In genomic region chr2:215833531-215834162, GRCh38 we compare ENCODE assay signal across 9 cellular contexts.
A peak's percentile ranks its signal among the peaks of the same experiment; 100 is the strongest.
DNase-seq lines count a peak whose midpoint lies in the region; ATAC-seq, FAIRE-seq and TF ChIP-seq lines count a peak whose summit lies in the region.
"Had no signal": no experiment of that assay in that cellular context is flagged by ENCODE, and none has a peak within 500 bp of the region (broad histone marks: within the 10 kb centered on the region; RNA-seq: fewer than 3 reads in every experiment).

No MANE protein-coding gene starts in this region.

- H3K4ac ChIP-seq in trophoblast cell (ENCODE audit: low read depth, low read length), result no peak overlapping the region

- no peak overlapping the region for H3K4me3 Mint-ChIP-seq in naive thymus-derived CD8-positive, alpha-beta T cell

- POLR2A ChIA-PET in HEK293 (lab: Yijun Ruan, JAX), result interaction anchor here (0.5 kb wide), 1 partner anchor 220 kb away, joined by 3 read pairs; no protein-coding TSS in a partner anchor
- POLR2A ChIA-PET in naive thymus-derived CD8-positive, alpha-beta T cell (lab: Charles Lee), result no interaction called here

- peaks cover 0 to 2% (median 0%) of the 10 kb centered on the region in 9 donors for H3K9me3 Mint-ChIP-seq in naive thymus-derived CD8-positive, alpha-beta T cell

- H3K9ac ChIP-seq in trophoblast cell (ENCODE audit: low read length), result no peak overlapping the region

- H2AK5ac ChIP-seq in trophoblast cell (ENCODE audit: low read length), result no peak overlapping the region

- H3K27me3 Mint-ChIP-seq in naive thymus-derived CD8-positive, alpha-beta T cell, result peaks cover 0 to 4% (median 0%) of the 10 kb centered on the region in 5 donors

- H3K18ac ChIP-seq in trophoblast cell (ENCODE audit: low read length), result no peak overlapping the region

- CTCF ChIA-PET in HEK293 (lab: Yijun Ruan, JAX), result interaction anchor here (1.2 kb wide), 1 partner anchor 379 kb away, joined by 6 read pairs; no protein-coding TSS in a partner anchor

- no peaks in the 10 kb centered on the region for H3K36me3 Mint-ChIP-seq in naive thymus-derived CD8-positive, alpha-beta T cell

- H3K79me2 ChIP-seq in trophoblast cell (ENCODE audit: control insufficient read depth, insufficient read depth, low read length, poor library complexity), result no peaks in the 10 kb centered on the region

- no peak overlapping the region for H4K12ac ChIP-seq in trophoblast cell (ENCODE audit: low read depth, low read length)

- H3K27ac ChIP-seq in HEK293 (ENCODE audit: extremely low read depth, low read depth, low read length), result no peak overlapping the region
- peak overlapping the region; percentile 51 for H3K27ac ChIP-seq in trophoblast cell (ENCODE audit: low read depth, low read length)

- no peak overlapping the region for H4K8ac ChIP-seq in trophoblast cell (ENCODE audit: low read depth, low read length)

- H3K9me3 ChIP-seq in HEK293 (ENCODE audit: control insufficient read depth, insufficient read depth, low read depth, low read length) (no peaks in the 10 kb centered on the region), trophoblast cell (ENCODE audit: insufficient read depth, low read depth, low read length) (no peaks in the 10 kb centered on the region)

- no peak overlapping the region for H2BK12ac ChIP-seq in trophoblast cell (ENCODE audit: low read length)

- no peaks in the 10 kb centered on the region for H3K27me3 ChIP-seq in trophoblast cell (ENCODE audit: insufficient read depth, low read length)

- no peak for TF ChIP-seq CTCF in HEK293 (tag by site-specific recombination; IDR thresholded peaks at IDR 0.05)
- no peak for TF ChIP-seq CTCF in choroid plexus epithelial cell (conservative IDR thresholded peaks at IDR 0.05; ENCODE audit: low read depth, low read length)

- peak overlapping the region; percentile 68 for H2BK120ac ChIP-seq in trophoblast cell (ENCODE audit: insufficient read depth, low read length, poor library complexity)

- no peak overlapping the region for H2BK5ac ChIP-seq in trophoblast cell (ENCODE audit: low read depth, low read length, poor library complexity)

- H3K27ac Mint-ChIP-seq in naive thymus-derived CD8-positive, alpha-beta T cell, result no peak overlapping the region

- no peak for FAIRE-seq in GM12892 (lab: Jason Lieb, UNC)

- H2AFZ ChIP-seq in trophoblast cell (ENCODE audit: insufficient read depth, low read length, poor library complexity), result no peak overlapping the region

- TF ChIP-seq POLR2A in GM12892 (IDR thresholded peaks at IDR 0.05; ENCODE audit: low read depth, low read length), result no peak

- H3K4me1 Mint-ChIP-seq in naive thymus-derived CD8-positive, alpha-beta T cell, result peaks cover 0 to under 1% (median 0%) of the 10 kb centered on the region in 4 donors

- H3K4me3 ChIP-seq in HEK293 (ENCODE audit: low read depth, low read length) (no peak overlapping the region), choroid plexus epithelial cell (ENCODE audit: low read depth, low read length) (no peak overlapping the region), trophoblast cell (ENCODE audit: low read depth, low read length) (no peak overlapping the region)

- no peaks in the 10 kb centered on the region for H3K4me1 ChIP-seq in HEK293 (ENCODE audit: control insufficient read depth, insufficient read depth, low read length)
- H3K4me1 ChIP-seq in trophoblast cell (ENCODE audit: control insufficient read depth in 1 of 2, insufficient read depth in 2 of 2, low read length in 2 of 2), result peaks cover 11 to 13% of the 10 kb centered on the region in 2 experiments

- H4K91ac ChIP-seq in trophoblast cell (ENCODE audit: low read depth, low read length), result no peak overlapping the region

- H3K23ac ChIP-seq in trophoblast cell (ENCODE audit: low read length), result no peak overlapping the region

- H3K36me3 ChIP-seq in HEK293 (ENCODE audit: control insufficient read depth in 2 of 2, insufficient read depth in 1 of 2, low read length in 2 of 2), result no peaks in the 10 kb centered on the region
- H3K36me3 ChIP-seq in trophoblast cell (ENCODE audit: control insufficient read depth in 1 of 2, insufficient read depth in 2 of 2, low read length in 2 of 2), result no peaks in the 10 kb centered on the region

- WGBS in trophoblast cell (ENCODE audit: extremely low coverage, insufficient coverage, insufficient read length), result no CpG with 5 or more reads among the region's 5 CpGs

- no peak overlapping the region for H3K4me2 ChIP-seq in trophoblast cell (ENCODE audit: low read length)

- H3K14ac ChIP-seq in trophoblast cell (ENCODE audit: low read length), result no peak overlapping the region

- DNase-seq in NCI-H2196 treated with DMSO at 0.1 percent for 48 hours (lab: John Stamatoyannopoulos, UW; ENCODE audit: unreplicated experiment) (peak; percentile 80), choroid plexus epithelial cell (ENCODE audit: low read depth) (peak; percentile 96), trophoblast cell (peak in 1 of 2 donors; percentile 53), GM12892 (ENCODE audit: insufficient read length) (no peak)
- DNase-seq in naive thymus-derived CD8-positive, alpha-beta T cell, result no peak
- DNase-seq: activated CD4-positive, CD25-positive, alpha-beta regulatory T cell; amniotic stem cell had no signal

- ATAC-seq in GM19035 (IDR thresholded peaks at IDR 0.05; ENCODE audit: unreplicated experiment), result no peak
- ATAC-seq in naive thymus-derived CD8-positive, alpha-beta T cell, result no peak

- H3K79me1 ChIP-seq in trophoblast cell (ENCODE audit: low read length), result peaks cover 20% of the 10 kb centered on the region

TF ChIP-seq in HEK293, 187 proteins besides CTCF, POLR2A, EP300 and RAD21:
- TF ChIP-seq ZNF513 (tag by site-specific recombination; IDR thresholded peaks at IDR 0.05) (peak; percentile 14; the same call in 1 of the 2 replicates), PBX3 (CRISPR knock-in tag; IDR thresholded peaks at IDR 0.05) (no peak), TRIM28 (IDR thresholded peaks at IDR 0.05; ENCODE audit: borderline replicate concordance, low read length) (peak; percentile 57; the same call in 1 of the 2 replicates), GFI1B (tag by site-specific recombination; IDR thresholded peaks at IDR 0.05) (no peak)
TF ChIP-seq in HEK293: peak in this region for 2.

Comparison
In these comparisons a context has a peak if more than half of its experiments do, and no peak if none do; other contexts are left out.
1. DNase-seq: peak in NCI-H2196 treated with DMSO at 0.1 percent for 48 hours (single experiment) and choroid plexus epithelial cell (single experiment); none in GM12892 (single experiment) and naive thymus-derived CD8-positive, alpha-beta T cell (0 of 10).